1 cellular context compared by ENCODE assay signal in the genomic region with DNA sequence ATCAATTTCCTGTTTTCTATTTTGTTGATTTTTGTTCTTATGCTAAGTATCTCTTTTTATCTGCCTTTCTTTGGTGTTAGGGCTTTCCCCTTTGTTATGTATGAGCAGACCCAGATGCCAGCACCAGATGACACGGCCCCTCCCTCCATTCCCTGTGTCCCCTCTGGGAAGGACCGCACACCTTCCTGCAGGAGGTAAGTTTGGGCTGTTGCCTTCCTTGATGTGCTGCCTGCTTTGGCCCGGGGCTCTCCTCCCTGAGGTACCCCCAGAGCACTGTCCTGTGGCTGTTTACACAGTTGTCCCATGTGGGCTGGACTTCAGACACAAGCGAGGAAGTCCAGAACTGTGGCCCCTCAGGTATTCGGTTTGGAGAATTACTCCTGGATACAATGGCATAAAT.
TF ChIP-seq lines count a peak whose summit lies in the region.

No MANE protein-coding gene starts in this region.

TF ChIP-seq in H1, 55 proteins besides CTCF, POLR2A, EP300 and RAD21 (continued from another document):
- TF ChIP-seq TAF1 (IDR thresholded peaks at IDR 0.05; ENCODE audit: low read depth, low read length), result no peak
